ENCODE assay signal across 17 cellular contexts in genomic region chr2:201057089-201057499, GRCh38. TPM values are rescaled to one million over a fixed set of nuclear protein-coding genes. Genes with fewer than 3 reads are reported as not detected.
DNase-seq lines count a peak whose midpoint lies in the region; ATAC-seq and TF ChIP-seq lines count a peak whose summit lies in the region.
"Had no signal": no experiment of that assay in that cellular context is flagged by ENCODE, and none has a peak within 500 bp of the region (broad histone marks: within the 10 kb centered on the region; RNA-seq: fewer than 3 reads in every experiment).

No MANE protein-coding gene starts in this region.

- H3K4me3 ChIP-seq in cardiac muscle cell (no peak overlapping the region), astrocyte of the spinal cord (ENCODE audit: low read depth, low read length) (no peak overlapping the region), spleen (no peak overlapping the region), H7 (ENCODE audit: insufficient read depth, low read depth, low read length) (no peak overlapping the region)
- H3K4me3 ChIP-seq: heart right ventricle, lung, pancreas, PC-9 had no signal

- H3K27ac ChIP-seq in cardiac muscle cell (peak overlapping the region; percentile 61), spleen (peak overlapping the region in 5 of 8 donors; percentile 3 to 76 (median 49))
- H3K27ac ChIP-seq: pancreas, PC-9 had no signal

- in situ Hi-C loops in astrocyte of the spinal cord (cut with HindIII; ENCODE audit: low sequenced_read_pairs): no loop called here

- H3K4me1 ChIP-seq in cardiac muscle cell (ENCODE audit: low read depth) (peaks cover 12% of the 10 kb centered on the region), spleen (peaks cover 0 to 65% (median 28%) of the 10 kb centered on the region in 6 donors)

- H3K27me3 ChIP-seq in cardiac muscle cell: no peaks in the 10 kb centered on the region
- no peaks in the 10 kb centered on the region for H3K27me3 ChIP-seq in spleen (replicated peaks in 1 of 7)
- H3K27me3 ChIP-seq in H7 (ENCODE audit: control insufficient read depth, insufficient read depth, low read length): no peaks in the 10 kb centered on the region
- H3K27me3 ChIP-seq: heart right ventricle, pancreas had no signal

- ATAC-seq in Right ventricle myocardium inferior (no peak), HG02759 (IDR thresholded peaks at IDR 0.05; ENCODE audit: unreplicated experiment) (no peak)
- ATAC-seq: activated T-cell treated with anti-CD3 and anti-CD28 coated beads, Interleukin-2, amount 50 U/mL, for 72 hours; T-cell had no signal

- no peak for TF ChIP-seq POLR2A in spleen (IDR thresholded peaks at IDR 0.05)

- H3K9me3 ChIP-seq in cardiac muscle cell (ENCODE audit: low read depth) (no peaks in the 10 kb centered on the region), spleen (no peaks in the 10 kb centered on the region)
- H3K9me3 ChIP-seq: heart right ventricle, pancreas had no signal

- intact Hi-C loops in Right ventricle myocardium inferior (cut with DNase I): no loop called here
- intact Hi-C loops in spleen (cut with DNase I; ENCODE audit: low total_unique reads): no loop called here

- DNase-seq in cardiac muscle cell (ENCODE audit: low read depth in 1 of 2, low spot score in 1 of 2) (peak in 1 of 2 donors; percentile 48), Right ventricle myocardium inferior (ENCODE audit: missing footprints) (no peak), astrocyte of the spinal cord (ENCODE audit: low read depth, low spot score) (peak; percentile 15), iris pigment epithelial cell (ENCODE audit: low read depth) (peak; percentile 52), spleen (no peak), H7 (no peak)
- DNase-seq in activated effector memory CD4-positive, alpha-beta T cell treated with Interleukin-2 at 50 U/mL for 16 hours: no peak
- DNase-seq: activated CD4-positive, alpha-beta T cell treated with anti-CD3 and anti-CD28 coated beads for 48 hours; activated T-cell treated with anti-CD3 and anti-CD28 coated beads, Interleukin-2, amount 50 U/mL, for 72 hours; DMS153; heart right ventricle; NCI-H524; pancreas; PC-9; T-cell had no signal

- no peaks in the 10 kb centered on the region for H3K36me3 ChIP-seq in cardiac muscle cell
- H3K36me3 ChIP-seq in spleen: peaks cover 0 to 64% (median 6%) of the 10 kb centered on the region in 6 donors
- H3K36me3 ChIP-seq in H7 (replicated peaks; ENCODE audit: control insufficient read depth, insufficient read depth, low read length): no peaks in the 10 kb centered on the region
- H3K36me3 ChIP-seq: pancreas had no signal

- no peak for TF ChIP-seq CTCF in cardiac muscle cell (IDR thresholded peaks at IDR 0.05; ENCODE audit: low read depth, low read length)
- no peak for TF ChIP-seq CTCF in astrocyte of the spinal cord (IDR thresholded peaks at IDR 0.05; ENCODE audit: low read depth, low read length)
- no peak for TF ChIP-seq CTCF in spleen (IDR thresholded peaks at IDR 0.05 in 8 of 11, conservative IDR thresholded peaks at IDR 0.05 in 3 of 11)

- WGBS in spleen, 5 donors: 55 to 87% (median 65%) methylated on average over 2 of the region's 2 CpGs

RNA-seq across cellular contexts. Expression of gene HYCC2, which starts 14.4 kb away (rescaled TPM):
- 3.1 and 7.0 TPM in 2 replicates for total RNA-seq in cardiac muscle cell
- polyA plus RNA-seq in cardiac muscle cell: 6.1 and 9.2 TPM in 2 replicates
- 14.5 TPM for total RNA-seq in Right ventricle myocardium inferior
- total RNA-seq in spleen: 10 to 100 TPM; 38.8 to 68.9 (median 45.0) TPM
- 10 to 100 TPM in 1 of 3 donors, 1 to 10 TPM in 2; 3.2 to 10.5 (median 6.2) TPM for polyA plus RNA-seq in spleen
- total RNA-seq in H7 (2014; rRNA removed; shearing (Covaris generic)): 5.7 and 6.8 TPM in 2 replicates

RNA-seq across cellular contexts. Expression of gene NDUFB3, which starts 14.7 kb away (rescaled TPM):
- 111 and 157 TPM in 2 replicates for total RNA-seq in cardiac muscle cell
- polyA plus RNA-seq in cardiac muscle cell: 333 and 441 TPM in 2 replicates
- 555 TPM for total RNA-seq in Right ventricle myocardium inferior
- 10 to 100 TPM; 30.0 to 91.5 (median 58.3) TPM for total RNA-seq in spleen
- polyA plus RNA-seq in spleen: 10 to 100 TPM; 49.6 to 89.0 (median 69.5) TPM
- 45.7 and 56.7 TPM in 2 replicates for total RNA-seq in H7 (2014; rRNA removed; shearing (Covaris generic))

RNA-seq across cellular contexts. Expression of gene CFLAR, which starts 58.9 kb away (rescaled TPM):
- total RNA-seq in cardiac muscle cell (5.0 and 13.5 TPM in 2 replicates), Right ventricle myocardium inferior (218 TPM), spleen (100 to 1,000 TPM; 313 to 511 (median 379) TPM)
- polyA plus RNA-seq in cardiac muscle cell (5.1 and 14.2 TPM in 2 replicates), spleen (100 to 1,000 TPM in 1 of 3 donors, 10 to 100 TPM in 2; 64.0 to 101 (median 68.4) TPM)
- 9.0 and 18.3 TPM in 2 replicates for total RNA-seq in H7 (2014; rRNA removed; shearing (Covaris generic))

Comparison
In these comparisons a context has a peak if more than half of its experiments do, and no peak if none do; other contexts are left out.
1. RNA of gene CFLAR, which starts 58.9 kb away (total RNA-seq): 313 to 511 TPM in spleen and 218 TPM in Right ventricle myocardium inferior (single experiment); 9.0 to 18.3 TPM in H7 and 5.0 to 13.5 TPM in cardiac muscle cell; every median in the first group is over 10 times any median in the second.
2. DNase-seq: peak in astrocyte of the spinal cord (single experiment) and iris pigment epithelial cell (single experiment); none in Right ventricle myocardium inferior (single experiment), spleen (single experiment), activated effector memory CD4-positive, alpha-beta T cell treated with Interleukin-2 at 50 U/mL for 16 hours (single experiment) and H7 (single experiment).